In genomic region chr7:25368599-25368998, GRCh38 we compare ENCODE assay signal across 24 cellular contexts.
"Had no signal": no experiment of that assay in that cellular context is flagged by ENCODE, and none has a peak within 500 bp of the region (broad histone marks: within the 10 kb centered on the region; RNA-seq: fewer than 3 reads in every experiment).

No MANE protein-coding gene starts in this region.

- H3K36me3 Mint-ChIP-seq: IgD-negative memory B cell had no signal

- H3K4me3 ChIP-seq: K562, MG63, SJCRH30 had no signal

- H3K4me2 ChIP-seq: KMS-11 had no signal

- H3K9ac ChIP-seq: KMS-11 had no signal

- H3K27me3 ChIP-seq: SJCRH30 had no signal

- H3K27ac Mint-ChIP-seq: IgD-negative memory B cell had no signal

- H3K27ac ChIP-seq: HL-60, KMS-11, RWPE1, SJCRH30 had no signal

- H3K4me1 Mint-ChIP-seq: IgD-negative memory B cell had no signal

- ATAC-seq: K562, Panc1, PC-3, SK-N-SH treated with all-trans-retinoic acid at 6 μM for 48 hours had no signal

- H3K4me3 Mint-ChIP-seq: IgD-negative memory B cell had no signal

- DNase-seq: Kasumi-1, MG63, NCI-H1092, NCI-H1105 treated with DMSO at 0.1 percent for 48 hours, NCI-H1417 treated with DMSO at 0.1 percent for 48 hours, NCI-H146, NCI-H1694 treated with DMSO at 0.1 percent for 48 hours, NCI-H1930, NCI-H2081, NCI-H2107, NCI-H2227 treated with DMSO at 0.1 percent for 48 hours, NCI-H524, NCI-H526 treated with DMSO at 0.1 percent for 48 hours, NCI-H748 treated with DMSO at 0.1 percent for 48 hours, PC-3, SHP77 treated with DMSO at 0.1 percent for 48 hours, SJCRH30 had no signal

- H3K4me1 ChIP-seq: SJCRH30 had no signal

- H3K9me3 ChIP-seq: MG63, SJCRH30 had no signal

- H3K36me3 ChIP-seq: MG63, SJCRH30 had no signal
